In genomic region chr2:88654714-88655113, GRCh38 we compare ENCODE assay signal across 20 cellular contexts. TPM values are rescaled to one million over a fixed set of nuclear protein-coding genes. Genes with fewer than 3 reads are reported as not detected.
DNase-seq lines count a peak whose midpoint lies in the region; ATAC-seq, FAIRE-seq and TF ChIP-seq lines count a peak whose summit lies in the region.
"Had no signal": no experiment of that assay in that cellular context is flagged by ENCODE, and none has a peak within 500 bp of the region (broad histone marks: within the 10 kb centered on the region; RNA-seq: fewer than 3 reads in every experiment).

No MANE protein-coding gene starts in this region.

- no peak overlapping the region for H4K8ac ChIP-seq in trophoblast cell (ENCODE audit: low read depth, low read length)

- no peak overlapping the region for H2AK5ac ChIP-seq in trophoblast cell (ENCODE audit: low read length)

- H3K27ac Mint-ChIP-seq in astrocyte (ENCODE audit: unreplicated experiment) = peak overlapping the region; percentile 28
- H3K27ac Mint-ChIP-seq in activated naive CD4-positive, alpha-beta T cell treated with anti-CD3 and anti-CD28 coated beads, Interleukin-2, amount 50 U/mL, for 72 hours = no peak overlapping the region
- H3K27ac Mint-ChIP-seq: activated CD8-positive, alpha-beta T cell treated with anti-CD3 and anti-CD28 coated beads for 36 hours; naive thymus-derived CD8-positive, alpha-beta T cell had no signal

- H3K4me3 ChIP-seq in ACC112 (ENCODE audit: low read depth, low read length) (no peak overlapping the region), astrocyte (ENCODE audit: insufficient read depth, low read depth, low read length) (no peak overlapping the region), trophoblast cell (ENCODE audit: low read depth, low read length) (no peak overlapping the region)
- H3K4me3 ChIP-seq: SK-N-MC, suprapubic skin had no signal

- peaks cover 2% of the 10 kb centered on the region for H3K9me3 Mint-ChIP-seq in astrocyte (ENCODE audit: unreplicated experiment)
- no peaks in the 10 kb centered on the region for H3K9me3 Mint-ChIP-seq in activated naive CD4-positive, alpha-beta T cell treated with anti-CD3 and anti-CD28 coated beads, Interleukin-2, amount 50 U/mL, for 72 hours
- H3K9me3 Mint-ChIP-seq: activated CD8-positive, alpha-beta T cell treated with anti-CD3 and anti-CD28 coated beads for 36 hours; naive thymus-derived CD8-positive, alpha-beta T cell had no signal

- no peak overlapping the region for H3K18ac ChIP-seq in trophoblast cell (ENCODE audit: low read length)

- no peak overlapping the region for H2BK120ac ChIP-seq in trophoblast cell (ENCODE audit: insufficient read depth, low read length, poor library complexity)

- TF ChIP-seq CTCF in astrocyte (IDR thresholded peaks at IDR 0.05; ENCODE audit: insufficient read depth, low read depth, low read length) = no peak

- no peak overlapping the region for H4K91ac ChIP-seq in trophoblast cell (ENCODE audit: low read depth, low read length)

- H3K4me1 ChIP-seq in ACC112 (ENCODE audit: control insufficient read depth, insufficient read depth, low read length, unreplicated experiment) = peaks cover 38% of the 10 kb centered on the region
- H3K4me1 ChIP-seq in astrocyte (ENCODE audit: insufficient read depth, low read length) = peaks cover 21% of the 10 kb centered on the region
- peaks cover 2 to 3% of the 10 kb centered on the region in 2 experiments for H3K4me1 ChIP-seq in trophoblast cell (ENCODE audit: control insufficient read depth in 1 of 2, insufficient read depth in 2 of 2, low read length in 2 of 2)

- peak; percentile 69 for DNase-seq in HS-5 (ENCODE audit: low read depth)
- DNase-seq in astrocyte (ENCODE audit: low read depth) = peak; percentile 75
- peak; percentile 46 for DNase-seq in fibroblast of peridontal ligament (ENCODE audit: extremely low read depth)
- DNase-seq in trophoblast cell = no peak
- DNase-seq in activated naive CD4-positive, alpha-beta T cell treated with anti-CD3 and anti-CD28 coated beads, Interleukin-2, amount 50 U/mL, for 72 hours (ENCODE audit: low spot score in 2 of 2) = no peak
- DNase-seq: activated CD8-positive, alpha-beta T cell treated with anti-CD3 and anti-CD28 coated beads for 36 hours; activated naive CD4-positive, alpha-beta T cell treated with Interleukin-2 at 50 U/mL for 16 hours; anterior cingulate cortex; C1 segment of cervical spinal cord; KG1; naive thymus-derived CD8-positive, alpha-beta T cell; NCI-H1048; NCI-H2029; right cardiac atrium; T1000 had no signal

- no peaks in the 10 kb centered on the region; the same call in 1 of the 2 replicates for H3K27me3 ChIP-seq in ACC112 (ENCODE audit: insufficient read depth, low read length)
- H3K27me3 ChIP-seq in astrocyte (ENCODE audit: insufficient read depth, low read length) = no peaks in the 10 kb centered on the region
- H3K27me3 ChIP-seq in trophoblast cell (ENCODE audit: insufficient read depth, low read length) = no peaks in the 10 kb centered on the region
- H3K27me3 ChIP-seq: suprapubic skin had no signal

- H3K9me3 ChIP-seq in astrocyte (ENCODE audit: insufficient read depth, low read depth, low read length) = no peaks in the 10 kb centered on the region
- H3K9me3 ChIP-seq in trophoblast cell (ENCODE audit: insufficient read depth, low read depth, low read length) = no peaks in the 10 kb centered on the region
- H3K9me3 ChIP-seq: suprapubic skin had no signal

- peaks cover 3% of the 10 kb centered on the region for H3K79me1 ChIP-seq in trophoblast cell (ENCODE audit: low read length)

- no peak overlapping the region for H2AFZ ChIP-seq in ACC112 (ENCODE audit: low read length, unreplicated experiment)
- no peak overlapping the region for H2AFZ ChIP-seq in astrocyte (ENCODE audit: low read depth, low read length)
- H2AFZ ChIP-seq in trophoblast cell (ENCODE audit: insufficient read depth, low read length, poor library complexity) = no peak overlapping the region

- no peaks in the 10 kb centered on the region for H3K79me2 ChIP-seq in ACC112 (ENCODE audit: control insufficient read depth, insufficient read depth, low read length, unreplicated experiment)
- H3K79me2 ChIP-seq in astrocyte (ENCODE audit: insufficient read depth, low read length) = no peaks in the 10 kb centered on the region
- no peaks in the 10 kb centered on the region for H3K79me2 ChIP-seq in trophoblast cell (ENCODE audit: control insufficient read depth, insufficient read depth, low read length, poor library complexity)

- no CpG with 5 or more reads among the region's 2 CpGs for WGBS in trophoblast cell (ENCODE audit: extremely low coverage, insufficient coverage, insufficient read length)

- H3K4ac ChIP-seq in trophoblast cell (ENCODE audit: low read depth, low read length) = no peak overlapping the region

- no peak overlapping the region for H2BK5ac ChIP-seq in trophoblast cell (ENCODE audit: low read depth, low read length, poor library complexity)

- H3K9ac ChIP-seq in astrocyte (ENCODE audit: low read length) = no peak overlapping the region
- no peak overlapping the region for H3K9ac ChIP-seq in trophoblast cell (ENCODE audit: low read length)

- no peak overlapping the region for H2BK12ac ChIP-seq in trophoblast cell (ENCODE audit: low read length)

- H3K14ac ChIP-seq in trophoblast cell (ENCODE audit: low read length) = no peak overlapping the region

- FAIRE-seq in astrocyte (lab: Jason Lieb, UNC) = no peak

- ATAC-seq in HG02610 (IDR thresholded peaks at IDR 0.05; ENCODE audit: unreplicated experiment) (no peak), GM18498 (IDR thresholded peaks at IDR 0.05; ENCODE audit: unreplicated experiment) (no peak)
- no peak for ATAC-seq in activated naive CD4-positive, alpha-beta T cell treated with anti-CD3 and anti-CD28 coated beads, Interleukin-2, amount 50 U/mL, for 72 hours
- ATAC-seq: activated CD8-positive, alpha-beta T cell treated with anti-CD3 and anti-CD28 coated beads for 36 hours; naive thymus-derived CD8-positive, alpha-beta T cell; right cardiac atrium had no signal

- H4K12ac ChIP-seq in trophoblast cell (ENCODE audit: low read depth, low read length) = no peak overlapping the region

- H3K36me3 ChIP-seq in ACC112 (ENCODE audit: insufficient read depth, low read length) (no peaks in the 10 kb centered on the region), astrocyte (ENCODE audit: insufficient read depth, low read length) (no peaks in the 10 kb centered on the region), trophoblast cell (ENCODE audit: control insufficient read depth in 1 of 2, insufficient read depth in 2 of 2, low read length in 2 of 2) (no peaks in the 10 kb centered on the region)
- H3K36me3 ChIP-seq: suprapubic skin had no signal

- no peaks in the 10 kb centered on the region for H4K20me1 ChIP-seq in astrocyte (ENCODE audit: insufficient read depth, low read length)

- H3K27ac ChIP-seq in ACC112 (ENCODE audit: low read depth, low read length) = peak overlapping the region; percentile 58
- H3K27ac ChIP-seq in astrocyte (ENCODE audit: low read depth, low read length) = no peak overlapping the region
- H3K27ac ChIP-seq in trophoblast cell (ENCODE audit: low read depth, low read length) = no peak overlapping the region
- H3K27ac ChIP-seq: SK-N-MC, suprapubic skin had no signal

- no peaks in the 10 kb centered on the region for H3K27me3 Mint-ChIP-seq in astrocyte (ENCODE audit: low read depth, unreplicated experiment)
- H3K27me3 Mint-ChIP-seq: activated CD8-positive, alpha-beta T cell treated with anti-CD3 and anti-CD28 coated beads for 36 hours had no signal

- H3K4me1 Mint-ChIP-seq in astrocyte (ENCODE audit: low read depth, unreplicated experiment) = peaks cover 26% of the 10 kb centered on the region
- H3K4me1 Mint-ChIP-seq: naive thymus-derived CD8-positive, alpha-beta T cell had no signal

- H3K36me3 Mint-ChIP-seq in astrocyte (ENCODE audit: low read depth, unreplicated experiment) = no peaks in the 10 kb centered on the region
- no peaks in the 10 kb centered on the region for H3K36me3 Mint-ChIP-seq in activated naive CD4-positive, alpha-beta T cell treated with anti-CD3 and anti-CD28 coated beads, Interleukin-2, amount 50 U/mL, for 72 hours

- no peak overlapping the region for H3K23ac ChIP-seq in trophoblast cell (ENCODE audit: low read length)

- H3K4me3 Mint-ChIP-seq in astrocyte (ENCODE audit: unreplicated experiment) = no peak overlapping the region
- H3K4me3 Mint-ChIP-seq: activated CD8-positive, alpha-beta T cell treated with anti-CD3 and anti-CD28 coated beads for 36 hours; naive thymus-derived CD8-positive, alpha-beta T cell had no signal

- H3K4me2 ChIP-seq in astrocyte (ENCODE audit: low read length) = no peak overlapping the region
- H3K4me2 ChIP-seq in trophoblast cell (ENCODE audit: low read length) = no peak overlapping the region

RNA-seq across cellular contexts. Expression of gene EIF2AK3, which starts 27.4 kb away (rescaled TPM):
- 26.3 and 27.1 TPM in 2 replicates for total RNA-seq in astrocyte
- polyA plus RNA-seq in trophoblast cell (2013) = 32.3 and 33.9 TPM in 2 replicates
- total RNA-seq in activated naive CD4-positive, alpha-beta T cell treated with anti-CD3 and anti-CD28 coated beads, Interleukin-2, amount 50 U/mL, for 72 hours = 10 to 100 TPM; 15.0 to 16.1 TPM

RNA-seq across cellular contexts. Expression of gene RPIA, which starts 36.8 kb away (rescaled TPM):
- 11.4 and 13.3 TPM in 2 replicates for total RNA-seq in astrocyte
- 7.5 and 7.8 TPM in 2 replicates for polyA plus RNA-seq in trophoblast cell (2013)
- 10 to 100 TPM; 48.0 to 51.0 TPM for total RNA-seq in activated naive CD4-positive, alpha-beta T cell treated with anti-CD3 and anti-CD28 coated beads, Interleukin-2, amount 50 U/mL, for 72 hours

Comparison
In these comparisons a context has a peak if more than half of its experiments do, and no peak if none do; other contexts are left out.
1. DNase-seq: peak in HS-5 (single experiment), astrocyte (single experiment) and fibroblast of peridontal ligament (single experiment); none in trophoblast cell (0 of 2) and activated naive CD4-positive, alpha-beta T cell treated with anti-CD3 and anti-CD28 coated beads, Interleukin-2, amount 50 U/mL, for 72 hours (0 of 2).